In genomic region chrX:119226431-119226830, GRCh38 we compare ENCODE assay signal across 27 cellular contexts.
"Had no signal": no experiment of that assay in that cellular context is flagged by ENCODE, and none has a peak within 500 bp of the region (broad histone marks: within the 10 kb centered on the region; RNA-seq: fewer than 3 reads in every experiment).

No MANE protein-coding gene starts in this region.

- H3K4me3 Mint-ChIP-seq: activated naive CD8-positive, alpha-beta T cell treated with anti-CD3 and anti-CD28 coated beads, Interleukin-2, amount 10 ng/mL, durations not matched to agents 7 days and 5 days; activated T-cell treated with anti-CD3 and anti-CD28 coated beads, Interleukin-2, amount 50 U/mL, for 4 hours; immature natural killer cell; mesothelial cell of epicardium; naive thymus-derived CD8-positive, alpha-beta T cell; stimulated activated effector memory CD8-positive, alpha-beta T cell treated with anti-CD3 and anti-CD28 coated beads, Interleukin-12 subunit alpha, Interleukin-12 subunit beta, amount 100 ng/mL, for 72 hours; stimulated activated naive CD8-positive, alpha-beta T cell treated with anti-CD3 and anti-CD28 coated beads, Interleukin-15, amount 100 ng/mL, for 72 hours; T-helper 1 cell treated with Interleukin-12 subunit alpha and Interleukin-12 subunit beta and Interleukin-4 antibody, amounts not matched to agents 30 μg/mL and 1 μg/mL, for 36 hours had no signal

- H3K9me3 Mint-ChIP-seq: activated naive CD8-positive, alpha-beta T cell treated with anti-CD3 and anti-CD28 coated beads, Interleukin-2, amount 10 ng/mL, durations not matched to agents 7 days and 5 days; activated T-cell treated with anti-CD3 and anti-CD28 coated beads, Interleukin-2, amount 50 U/mL, for 4 hours; activated T-helper 2 cell treated with anti-CD3 and anti-CD28 coated beads, Interferon-gamma antibody, Interleukin-2, Interleukin-4, amounts not matched to agents 10 μg/mL and 5 μg/mL and 100 μg/mL, durations not matched to agents 14 hours and 24 hours and 36 hours; stimulated activated effector memory CD8-positive, alpha-beta T cell treated with anti-CD3 and anti-CD28 coated beads, Interleukin-12 subunit alpha, Interleukin-12 subunit beta, amount 100 ng/mL, for 72 hours; stimulated activated naive CD8-positive, alpha-beta T cell treated with anti-CD3 and anti-CD28 coated beads, Interleukin-15, amount 100 ng/mL, for 72 hours; T-helper 1 cell treated with Interleukin-12 subunit alpha and Interleukin-12 subunit beta and Interleukin-4 antibody, amounts not matched to agents 30 μg/mL and 1 μg/mL, for 36 hours had no signal

- H3K4me3 ChIP-seq: body of pancreas, cardiac muscle cell, hepatocyte, left ventricle myocardium inferior, ovary, psoas muscle, right atrium auricular region, tibial artery had no signal

- H3K4me1 Mint-ChIP-seq: immature natural killer cell had no signal

- DNase-seq: activated CD4-positive, alpha-beta T cell treated with anti-CD3 and anti-CD28 coated beads for 4 hours; activated CD4-positive, alpha-beta T cell treated with anti-CD3 and anti-CD28 coated beads, Interleukin-2, amount 50 U/mL, for 48 hours; activated CD4-positive, CD25-positive, alpha-beta regulatory T cell; activated CD8-positive, alpha-beta memory T cell treated with anti-CD3 and anti-CD28 coated beads, Interleukin-2, amount 50 U/mL, for 48 hours; activated naive CD4-positive, alpha-beta T cell; activated naive CD8-positive, alpha-beta T cell treated with anti-CD3 and anti-CD28 coated beads, Interleukin-2, amount 10 ng/mL, durations not matched to agents 7 days and 5 days; activated T-cell treated with anti-CD3 and anti-CD28 coated beads, Interleukin-2, amount 50 U/mL, for 4 hours; amniotic stem cell; body of pancreas; foreskin fibroblast; immature natural killer cell; left ventricle myocardium inferior; mammary epithelial cell; naive thymus-derived CD8-positive, alpha-beta T cell; ovary; psoas muscle; stimulated activated CD4-positive, alpha-beta T cell treated with anti-CD3 and anti-CD28 coated beads, Interleukin-2, amount 100 ng/mL, for 24 hours; stimulated activated naive CD8-positive, alpha-beta T cell treated with anti-CD3 and anti-CD28 coated beads, Interleukin-15, amount 100 ng/mL, for 72 hours; T1000; tibial artery had no signal

- H3K27ac Mint-ChIP-seq: activated naive CD8-positive, alpha-beta T cell treated with anti-CD3 and anti-CD28 coated beads, Interleukin-2, amount 10 ng/mL, durations not matched to agents 7 days and 5 days; activated T-helper 2 cell treated with anti-CD3 and anti-CD28 coated beads, Interferon-gamma antibody, Interleukin-2, Interleukin-4, amounts not matched to agents 10 μg/mL and 5 μg/mL and 100 μg/mL, durations not matched to agents 14 hours and 24 hours and 36 hours; immature natural killer cell; mesothelial cell of epicardium; stimulated activated effector memory CD8-positive, alpha-beta T cell treated with anti-CD3 and anti-CD28 coated beads, Interleukin-12 subunit alpha, Interleukin-12 subunit beta, amount 100 ng/mL, for 72 hours; stimulated activated naive CD8-positive, alpha-beta T cell treated with anti-CD3 and anti-CD28 coated beads, Interleukin-15, amount 100 ng/mL, for 72 hours; T-helper 1 cell treated with Interleukin-12 subunit alpha and Interleukin-12 subunit beta and Interleukin-4 antibody, amounts not matched to agents 30 μg/mL and 1 μg/mL, for 36 hours had no signal

- H3K36me3 Mint-ChIP-seq: activated naive CD8-positive, alpha-beta T cell treated with anti-CD3 and anti-CD28 coated beads, Interleukin-2, amount 10 ng/mL, durations not matched to agents 7 days and 5 days; immature natural killer cell; mesothelial cell of epicardium; naive thymus-derived CD8-positive, alpha-beta T cell; stimulated activated effector memory CD8-positive, alpha-beta T cell treated with anti-CD3 and anti-CD28 coated beads, Interleukin-12 subunit alpha, Interleukin-12 subunit beta, amount 100 ng/mL, for 72 hours had no signal
